1 cellular context compared by ENCODE assay signal in genomic region chr3:23390446-23390845, GRCh38.
TF ChIP-seq lines count a peak whose summit lies in the region.

No MANE protein-coding gene starts in this region.

TF ChIP-seq in GM23338, 12 proteins besides CTCF, POLR2A, EP300 and RAD21 (continued from another document):
- TF ChIP-seq REST (IDR thresholded peaks at IDR 0.05; ENCODE audit: unreplicated experiment): no peak
- TF ChIP-seq STAT1 (IDR thresholded peaks at IDR 0.05; ENCODE audit: unreplicated experiment): no peak
- TF ChIP-seq ETS1 (IDR thresholded peaks at IDR 0.05): no peak
- no peak for TF ChIP-seq EZH2phosphoT487 (IDR thresholded peaks at IDR 0.05; ENCODE audit: unreplicated experiment)
- no peak for TF ChIP-seq ZNF114 (CRISPR knock-in tag; IDR thresholded peaks at IDR 0.05)
- no peak for TF ChIP-seq NANOG (IDR thresholded peaks at IDR 0.05; ENCODE audit: borderline replicate concordance)
- TF ChIP-seq POLR2AphosphoS5 (IDR thresholded peaks at IDR 0.05; ENCODE audit: low read depth): no peak
